10 cellular contexts compared by ENCODE assay signal in the genomic region with DNA sequence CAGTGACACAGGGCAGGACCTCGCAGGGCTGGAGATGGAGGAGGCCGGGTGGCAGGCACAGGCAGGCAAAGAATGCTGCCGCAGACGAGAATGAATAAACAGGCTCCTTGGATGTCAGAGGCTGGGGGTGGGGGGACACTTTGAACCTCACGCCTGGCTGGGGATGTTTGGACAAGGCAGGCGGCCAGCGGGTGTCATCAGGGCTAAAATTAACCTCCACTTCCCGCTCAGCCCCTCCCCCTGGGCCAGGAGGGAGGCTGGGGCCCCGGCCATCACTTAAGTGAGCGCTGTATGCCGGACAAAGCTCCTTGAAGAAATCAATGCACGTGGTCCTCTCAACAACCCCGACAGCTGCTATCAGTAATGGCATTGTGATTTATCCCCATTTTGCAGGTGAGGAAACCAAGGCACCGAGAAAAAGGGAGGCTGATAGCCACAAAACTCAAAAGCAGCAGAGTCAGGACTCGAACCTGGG. TPM values are rescaled to one million over a fixed set of nuclear protein-coding genes. Genes with fewer than 3 reads are reported as not detected.
A peak's percentile ranks its signal among the peaks of the same experiment; 100 is the strongest.
DNase-seq lines count a peak whose midpoint lies in the region; ATAC-seq, FAIRE-seq and TF ChIP-seq lines count a peak whose summit lies in the region.
"Had no signal": no experiment of that assay in that cellular context is flagged by ENCODE, and none has a peak within 500 bp of the region (broad histone marks: within the 10 kb centered on the region; RNA-seq: fewer than 3 reads in every experiment).

No MANE protein-coding gene starts in this region.

- TF ChIP-seq EP300 in A549 (IDR thresholded peaks at IDR 0.05): peak; percentile 16 to 37; a peak in 2 of 5 replicates

- no peak for TF ChIP-seq POLR2A in A549 (IDR thresholded peaks at IDR 0.05; ENCODE audit: low read length)

- no peaks in the 10 kb centered on the region for H3K36me3 Mint-ChIP-seq in CD4-positive, alpha-beta T cell (ENCODE audit: low read depth)
- H3K36me3 Mint-ChIP-seq: brain; naive thymus-derived CD8-positive, alpha-beta T cell had no signal

- DNase-seq in A549 (ENCODE audit: low read depth in 1 of 2, low spot score in 1 of 2) (peak in 1 of 2 experiments; percentile 63), RWPE1 (ENCODE audit: low spot score) (peak; percentile 53), iPS-NIHi11 (ENCODE audit: low spot score) (peak; percentile 64), GM13977 (ENCODE audit: low spot score) (no peak)
- DNase-seq in CD4-positive, alpha-beta T cell: no peak
- DNase-seq: naive thymus-derived CD8-positive, alpha-beta T cell had no signal

- in situ Hi-C loops in GM13977 (cut with MboI; ENCODE audit: low pct_unique_long_range_greater_than_20kb, low sequenced_read_pairs, unreplicated experiment): no loop called here

- ATAC-seq in A549 (peak; percentile 44 to 59; a peak in 4 of 6 replicates), GM18907 (IDR thresholded peaks at IDR 0.05; ENCODE audit: unreplicated experiment) (no peak)
- no peak for ATAC-seq in CD4-positive, alpha-beta T cell (ENCODE audit: poor library complexity)
- ATAC-seq: naive thymus-derived CD8-positive, alpha-beta T cell had no signal

- peak overlapping the region; percentile 70 for H3K4me2 ChIP-seq in A549

- TF ChIP-seq CTCF in A549 (IDR thresholded peaks at IDR 0.05) (no peak), RWPE1 (conservative IDR thresholded peaks at IDR 0.05; ENCODE audit: low read depth) (no peak), GM13977 (IDR thresholded peaks at IDR 0.05; ENCODE audit: extremely low read depth, insufficient read depth, missing control alignments) (no peak)
- no peak for TF ChIP-seq CTCF in CD4-positive, alpha-beta T cell (IDR thresholded peaks at IDR 0.05)

- no peak for TF ChIP-seq RAD21 in A549 (conservative IDR thresholded peaks at IDR 0.05 in 1 of 2, IDR thresholded peaks at IDR 0.05 in 1 of 2)

- no peaks in the 10 kb centered on the region for H3K4me1 Mint-ChIP-seq in CD4-positive, alpha-beta T cell (ENCODE audit: low read depth)
- H3K4me1 Mint-ChIP-seq: naive thymus-derived CD8-positive, alpha-beta T cell had no signal

- H3K4me1 ChIP-seq in A549: peaks cover 38% of the 10 kb centered on the region

- H3K27ac ChIP-seq in A549 (peak overlapping the region; percentile 67 to 72), RWPE1 (no peak overlapping the region)
- H3K27ac ChIP-seq in CD4-positive, alpha-beta T cell (ENCODE audit: low read depth, low read length): no peak overlapping the region

- intact Hi-C loops in CD4-positive, alpha-beta T cell (cut with DNase I, micrococcal nuclease): no loop called here

- FAIRE-seq in A549 (lab: Jason Lieb, UNC): no peak
- FAIRE-seq: GM19239 had no signal

- peaks cover 20% of the 10 kb centered on the region for H3K27me3 ChIP-seq in CD4-positive, alpha-beta T cell (ENCODE audit: control insufficient read depth, insufficient read depth, low read length)

- H3K9me3 ChIP-seq in A549: no peaks in the 10 kb centered on the region
- H3K9me3 ChIP-seq in CD4-positive, alpha-beta T cell (ENCODE audit: control insufficient read depth, low read length): no peaks in the 10 kb centered on the region

- POLR2A ChIA-PET in A549 (lab: Yijun Ruan, JAX): no interaction called here
- POLR2A ChIA-PET in RWPE1 (lab: Yijun Ruan, JAX; ENCODE audit: low non-redundant PET): no interaction called here
- POLR2A ChIA-PET in CD4-positive, alpha-beta T cell (lab: Charles Lee): no interaction called here

- peaks cover 15% of the 10 kb centered on the region for H3K27me3 Mint-ChIP-seq in CD4-positive, alpha-beta T cell
- H3K27me3 Mint-ChIP-seq: brain had no signal

- WGBS in A549 (ENCODE audit: missing lambda C conversion rate): 27% methylated on average over 11 of the region's 15 CpGs

- H3K27ac Mint-ChIP-seq in CD4-positive, alpha-beta T cell: no peak overlapping the region
- H3K27ac Mint-ChIP-seq: naive thymus-derived CD8-positive, alpha-beta T cell; T-helper 2 cell treated with Interferon-gamma antibody and Interleukin-4, amounts not matched to agents 5 μg/mL and 100 μg/mL, for 36 hours had no signal

- H3K9me3 Mint-ChIP-seq in CD4-positive, alpha-beta T cell: no peaks in the 10 kb centered on the region
- H3K9me3 Mint-ChIP-seq: brain; naive thymus-derived CD8-positive, alpha-beta T cell; T-helper 2 cell treated with Interferon-gamma antibody and Interleukin-4, amounts not matched to agents 5 μg/mL and 100 μg/mL, for 36 hours had no signal

- CTCF ChIA-PET in A549 (lab: Yijun Ruan, JAX): interaction anchor here (1.5 kb wide), 1 partner anchor 77 kb away, joined by 4 read pairs; no protein-coding TSS in a partner anchor
- CTCF ChIA-PET in RWPE1 (lab: Yijun Ruan, JAX): interaction anchor here (1.0 kb wide), 1 partner anchor 9 kb away, joined by 4 read pairs; no protein-coding TSS in a partner anchor
- CTCF ChIA-PET in CD4-positive, alpha-beta T cell (lab: Charles Lee): no interaction called here

- H3K4me3 Mint-ChIP-seq in CD4-positive, alpha-beta T cell: no peak overlapping the region
- H3K4me3 Mint-ChIP-seq: brain; naive thymus-derived CD8-positive, alpha-beta T cell; T-helper 2 cell treated with Interferon-gamma antibody and Interleukin-4, amounts not matched to agents 5 μg/mL and 100 μg/mL, for 36 hours had no signal

- H3K4me3 ChIP-seq in A549: no peak overlapping the region

TF ChIP-seq in A549, 52 proteins besides CTCF, POLR2A, EP300 and RAD21:
- no peak for TF ChIP-seq BHLHE40 (IDR thresholded peaks at IDR 0.05; ENCODE audit: low read depth, low read length)
- 0 out of 2 replicates have a peak, but pooled peaks have one; percentile 50 for TF ChIP-seq KDM1A (IDR thresholded peaks at IDR 0.05; ENCODE audit: low read depth)
- TF ChIP-seq JUN (IDR thresholded peaks at IDR 0.05): peak in 1 of 2 experiments; percentile 33; a peak in 1 of 5 replicates
- 0 out of 2 replicates have a peak, but pooled peaks have one; percentile 45 for TF ChIP-seq HDAC2 (IDR thresholded peaks at IDR 0.05)

RNA-seq across cellular contexts. Expression of a gene that starts 10.3 kb away (rescaled TPM):
- polyA plus RNA-seq in A549 (2011; rRNA removed) (0.04 TPM in 1 of 2 replicates, not detected in the other), A549 (2017; fragmentation: RNase III; extraction: RNeasy Plus Mini Kit Qiagen cat#74134 plus additional on column Dnase treatment) (not detected in 3 replicates)
- polyA plus RNA-seq in A549 (2012; cell fraction: cytosol; rRNA removed): 0.01 TPM in 1 of 2 replicates, not detected in the other
- 0.02 TPM in 1 of 2 replicates, not detected in the other for polyA plus RNA-seq in A549 (2012; cell fraction: nucleus; rRNA removed)
- polyA minus RNA-seq in A549 (2011; rRNA and poly(A)+ RNA removed): 0.08 TPM in 1 of 2 replicates, not detected in the other
- total RNA-seq in CD4-positive, alpha-beta T cell: 1 to 10 TPM; 7.9 to 8.7 TPM

RNA-seq across cellular contexts. Expression of a gene that starts 22.9 kb away (rescaled TPM):
- polyA plus RNA-seq in A549 (2011; rRNA removed) (75.0 and 98.5 TPM in 2 replicates), A549 (2017; fragmentation: RNase III; extraction: RNeasy Plus Mini Kit Qiagen cat#74134 plus additional on column Dnase treatment) (170 to 173 TPM (median 171 TPM) in 3 replicates)
- 546 and 604 TPM in 2 replicates for polyA plus RNA-seq in A549 (2012; cell fraction: cytosol; rRNA removed)
- polyA plus RNA-seq in A549 (2012; cell fraction: nucleus; rRNA removed): 406 and 515 TPM in 2 replicates
- polyA minus RNA-seq in A549 (2011; rRNA and poly(A)+ RNA removed): 8.8 and 13.7 TPM in 2 replicates
- total RNA-seq in CD4-positive, alpha-beta T cell: 10 to 100 TPM; 94.3 to 96.7 TPM

RNA-seq across cellular contexts. Expression of a gene that starts 24.0 kb away (rescaled TPM):
- polyA plus RNA-seq in A549 (2011; rRNA removed): 1.1 and 1.5 TPM in 2 replicates
- 0.73 and 1.0 TPM in 2 replicates for polyA plus RNA-seq in A549 (2012; cell fraction: cytosol; rRNA removed)
- polyA plus RNA-seq in A549 (2012; cell fraction: nucleus; rRNA removed): 3.3 and 3.7 TPM in 2 replicates
- 0.79 to 1.6 TPM (median 1.4 TPM) in 3 replicates for polyA plus RNA-seq in A549 (2017; fragmentation: RNase III; extraction: RNeasy Plus Mini Kit Qiagen cat#74134 plus additional on column Dnase treatment)
- 1.1 and 1.2 TPM in 2 replicates for polyA minus RNA-seq in A549 (2011; rRNA and poly(A)+ RNA removed)
- 10 to 100 TPM; 23.4 to 25.3 TPM for total RNA-seq in CD4-positive, alpha-beta T cell

RNA-seq across cellular contexts. Expression of a gene that starts 29.4 kb away (rescaled TPM):
- polyA plus RNA-seq in A549 (2011; rRNA removed) (0.09 and 0.20 TPM in 2 replicates), A549 (2017; fragmentation: RNase III; extraction: RNeasy Plus Mini Kit Qiagen cat#74134 plus additional on column Dnase treatment) (0.09 TPM in 1 of 3 replicates, not detected in the others)
- polyA plus RNA-seq in A549 (2012; cell fraction: cytosol; rRNA removed): 0.03 and 0.04 TPM in 2 replicates
- polyA plus RNA-seq in A549 (2012; cell fraction: nucleus; rRNA removed): 0.20 and 0.59 TPM in 2 replicates
- polyA minus RNA-seq in A549 (2011; rRNA and poly(A)+ RNA removed): not detected in 2 replicates
- total RNA-seq in CD4-positive, alpha-beta T cell: under 1 TPM; 0.61 to 0.85 TPM
- polyA plus RNA-seq: naive thymus-derived CD8-positive, alpha-beta T cell had no signal

RNA-seq across cellular contexts. Expression of a gene that starts 33.4 kb away (rescaled TPM):
- polyA plus RNA-seq in A549 (2011; rRNA removed): 1.2 and 1.4 TPM in 2 replicates
- 1.3 and 1.7 TPM in 2 replicates for polyA plus RNA-seq in A549 (2012; cell fraction: cytosol; rRNA removed)
- polyA plus RNA-seq in A549 (2012; cell fraction: nucleus; rRNA removed): 9.3 and 9.4 TPM in 2 replicates
- 1.5 to 2.0 TPM (median 1.7 TPM) in 3 replicates for polyA plus RNA-seq in A549 (2017; fragmentation: RNase III; extraction: RNeasy Plus Mini Kit Qiagen cat#74134 plus additional on column Dnase treatment)
- 0.50 and 0.97 TPM in 2 replicates for polyA minus RNA-seq in A549 (2011; rRNA and poly(A)+ RNA removed)
- 10 to 100 TPM; 43.2 to 44.2 TPM for total RNA-seq in CD4-positive, alpha-beta T cell

Comparison
In these comparisons a context has a peak if more than half of its experiments do, and no peak if none do; other contexts are left out.
1. ATAC-seq: peak in A549 (2 of 2); none in GM18907 (single experiment) and CD4-positive, alpha-beta T cell (single experiment).
2. DNase-seq: peak in RWPE1 (single experiment) and iPS-NIHi11 (single experiment); none in CD4-positive, alpha-beta T cell (0 of 10) and GM13977 (single experiment).
3. H3K27ac ChIP-seq: peak in A549 (2 of 2); none in RWPE1 (single experiment) and CD4-positive, alpha-beta T cell (single experiment).